ENCODE assay signal across 9 cellular contexts in genomic region chr11:121534131-121535093, GRCh38.
DNase-seq lines count a peak whose midpoint lies in the region; ATAC-seq and TF ChIP-seq lines count a peak whose summit lies in the region.
"Had no signal": no experiment of that assay in that cellular context is flagged by ENCODE, and none has a peak within 500 bp of the region (broad histone marks: within the 10 kb centered on the region; RNA-seq: fewer than 3 reads in every experiment).

No MANE protein-coding gene starts in this region.

- CTCF ChIA-PET in AG04449 (lab: Yijun Ruan, JAX) = interaction anchor here (1.0 to 3.2 kb wide), 4 partner anchors 32 to 242 kb away, joined by 3 to 35 read pairs (median 3); partner anchors contain the start of genes SC5D and SORL1

- no peaks in the 10 kb centered on the region for H3K27me3 Mint-ChIP-seq in activated naive CD8-positive, alpha-beta T cell

- H3K9me3 Mint-ChIP-seq in activated naive CD8-positive, alpha-beta T cell (ENCODE audit: low read depth) = peaks cover 10% of the 10 kb centered on the region

- H3K27ac ChIP-seq in right cardiac atrium (ENCODE audit: low read length) = no peak overlapping the region

- DNase-seq in AG04449 (ENCODE audit: low read depth, low spot score) = no peak
- no peak for DNase-seq in HFF-Myc (ENCODE audit: extremely low read depth, low read depth)
- peak in 2 of 3 donors; percentile 23 to 61 for DNase-seq in right cardiac atrium
- no peak for DNase-seq in NK-92 treated with Interleukin-12 subunit alpha and Interleukin-12 subunit beta, amount 100 ng/mL, for 24 hours (lab: John Stamatoyannopoulos, UW)
- DNase-seq in stimulated activated naive CD4-positive, alpha-beta T cell (lab: John Stamatoyannopoulos, UW) = no peak

- intact Hi-C loops in right cardiac atrium (cut with DNase I) = loop anchor here in 1 of 4 donors (5.0 kb wide), 1 partner anchor 217 kb away; no protein-coding TSS in a partner anchor

- H3K36me3 Mint-ChIP-seq in activated naive CD8-positive, alpha-beta T cell = peaks cover 31% of the 10 kb centered on the region

- no peaks in the 10 kb centered on the region for H3K9me3 ChIP-seq in right cardiac atrium (ENCODE audit: control insufficient read depth, low read length)

- WGBS in right cardiac atrium = 67% methylated on average over 12 of the region's 12 CpGs

- H3K27me3 ChIP-seq in right cardiac atrium (ENCODE audit: control insufficient read depth, insufficient read depth) = no peaks in the 10 kb centered on the region

- POLR2A ChIA-PET in AG04449 (lab: Yijun Ruan, JAX) = no interaction called here

- no peak overlapping the region for H3K4me3 Mint-ChIP-seq in activated naive CD8-positive, alpha-beta T cell

- no peaks in the 10 kb centered on the region for H3K4me1 ChIP-seq in right cardiac atrium (ENCODE audit: control insufficient read depth, insufficient read depth, low read length)

- TF ChIP-seq CTCF in AG04449 (IDR thresholded peaks at IDR 0.05; ENCODE audit: insufficient read depth, low read length, missing control alignments) (peak; percentile 59), HFF-Myc (IDR thresholded peaks at IDR 0.05; ENCODE audit: low read depth, low read length, missing control alignments) (peak; percentile 61)

- H3K27ac Mint-ChIP-seq in activated naive CD8-positive, alpha-beta T cell = peak overlapping the region; percentile 68

- ATAC-seq in right cardiac atrium (peak in 1 of 2 donors; percentile 55), GM18870 (IDR thresholded peaks at IDR 0.05; ENCODE audit: unreplicated experiment) (no peak), HG02571 (IDR thresholded peaks at IDR 0.05; ENCODE audit: unreplicated experiment) (no peak)
- ATAC-seq: K562 had no signal

- H3K4me3 ChIP-seq in AG04449 (ENCODE audit: low read depth, low read length) (no peak overlapping the region), HFF-Myc (replicated peaks; ENCODE audit: low read depth, low read length) (no peak overlapping the region), right cardiac atrium (ENCODE audit: low read length) (no peak overlapping the region)
- H3K4me3 ChIP-seq: K562 had no signal

- peaks cover 59% of the 10 kb centered on the region for H3K4me1 Mint-ChIP-seq in activated naive CD8-positive, alpha-beta T cell (ENCODE audit: low read depth)

Comparison
In these comparisons a context has a peak if more than half of its experiments do, and no peak if none do; other contexts are left out.
1. DNase-seq: peak in right cardiac atrium (2 of 3); none in AG04449 (single experiment), HFF-Myc (single experiment), NK-92 treated with Interleukin-12 subunit alpha and Interleukin-12 subunit beta, amount 100 ng/mL, for 24 hours (single experiment) and stimulated activated naive CD4-positive, alpha-beta T cell (0 of 6).